ENCODE assay signal across 5 cellular contexts in the genomic region with DNA sequence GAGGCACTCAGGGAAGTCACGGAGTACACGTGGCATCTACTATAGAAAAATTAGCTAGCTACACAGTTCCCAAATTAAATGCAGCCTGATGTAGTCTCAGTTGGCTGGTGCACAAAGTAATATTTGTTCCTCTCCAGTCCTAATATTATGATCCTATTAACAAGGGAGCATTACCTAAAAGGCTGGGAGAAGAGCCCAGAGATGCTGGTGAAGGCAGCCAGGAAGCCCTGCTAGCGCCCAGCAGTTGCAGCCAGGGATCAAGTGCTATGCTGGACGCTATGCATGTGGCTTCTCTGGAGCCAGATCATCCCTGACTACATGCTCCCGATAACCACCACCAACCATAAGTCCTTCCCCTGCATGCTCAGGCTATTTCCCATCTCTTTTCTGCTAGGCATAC.
"Had no signal": no experiment of that assay in that cellular context is flagged by ENCODE, and none has a peak within 500 bp of the region (broad histone marks: within the 10 kb centered on the region; RNA-seq: fewer than 3 reads in every experiment).

No MANE protein-coding gene starts in this region.

- H3K4me1 Mint-ChIP-seq: GM23338, H9 had no signal

- ATAC-seq: GM23338, K562 had no signal

- DNase-seq: H9, HCEC 1CT, IMR-90 had no signal

- H3K4me3 ChIP-seq: GM23338, K562 had no signal

- H3K4me3 Mint-ChIP-seq: GM23338, H9 had no signal

- H3K27ac Mint-ChIP-seq: GM23338, H9 had no signal
